ENCODE assay signal across 23 cellular contexts in genomic region chr20:24488064-24488799, GRCh38. TPM values are rescaled to one million over a fixed set of nuclear protein-coding genes. Genes with fewer than 3 reads are reported as not detected.
"Had no signal": no experiment of that assay in that cellular context is flagged by ENCODE, and none has a peak within 500 bp of the region (broad histone marks: within the 10 kb centered on the region; RNA-seq: fewer than 3 reads in every experiment).

No MANE protein-coding gene starts in this region.

- ATAC-seq: activated CD8-positive, alpha-beta T cell treated with anti-CD3 and anti-CD28 coated beads, Interleukin-2, amount 10 ng/mL, durations not matched to agents 7 days and 5 days; activated naive CD8-positive, alpha-beta T cell treated with anti-CD3 and anti-CD28 coated beads, Interleukin-2, amount 50 U/mL, for 24 hours; natural killer cell treated with Interleukin-12 subunit alpha and Interleukin-12 subunit beta and Interleukin-15 and Interleukin-18, amount 100 ng/mL, for 72 hours; pancreas; psoas muscle; stimulated activated naive CD8-positive, alpha-beta T cell treated with anti-CD3 and anti-CD28 coated beads, Interleukin-15, Interleukin-2, amounts not matched to agents 100 U/mL and 50 U/mL, for 24 hours had no signal

- H3K36me3 ChIP-seq: cardiac muscle cell, esophagus muscularis mucosa, pancreas, right atrium auricular region, upper lobe of left lung had no signal

- H3K4me1 ChIP-seq: pancreas, psoas muscle, upper lobe of left lung had no signal

- H3K9me3 ChIP-seq: esophagus muscularis mucosa, pancreas, psoas muscle, right atrium auricular region, upper lobe of left lung had no signal

- H3K27ac ChIP-seq: cardiac muscle cell, esophagus muscularis mucosa, pancreas, psoas muscle, right atrium auricular region, upper lobe of left lung, WERI-Rb-1 had no signal

- H3K4me3 ChIP-seq: cardiac muscle cell, esophagus muscularis mucosa, lung, pancreas, psoas muscle, right atrium auricular region, upper lobe of left lung had no signal

- DNase-seq: activated CD4-positive, alpha-beta T cell treated with anti-CD3 and anti-CD28 coated beads, Interleukin-2, amount 50 U/mL, for 1 hour; activated CD4-positive, CD25-positive, alpha-beta regulatory T cell treated with anti-CD3 and anti-CD28 coated beads, Interleukin-2, amount 50 U/mL, for 72 hours; activated CD8-positive, alpha-beta T cell treated with anti-CD3 and anti-CD28 coated beads, Interleukin-2, amount 10 ng/mL, durations not matched to agents 7 days and 5 days; activated gamma-delta T cell; activated naive CD4-positive, alpha-beta T cell treated with anti-CD3 and anti-CD28 coated beads, Interleukin-2, amount 50 U/mL, for 16 hours; activated naive CD8-positive, alpha-beta T cell treated with anti-CD3 and anti-CD28 coated beads, Interleukin-2, amount 50 U/mL, for 24 hours; effector memory CD4-positive, alpha-beta T cell; glutamatergic neuron; hippocampal formation; pancreas; psoas muscle; stimulated activated CD4-positive, alpha-beta T cell treated with anti-CD3 and anti-CD28 coated beads, Interleukin-4, amount 100 ng/mL, for 24 hours; stimulated activated naive CD8-positive, alpha-beta T cell treated with anti-CD3 and anti-CD28 coated beads, Interleukin-15, Interleukin-2, amounts not matched to agents 100 U/mL and 50 U/mL, for 24 hours; T-helper 1 cell; upper lobe of left lung; WERI-Rb-1 had no signal

RNA-seq across cellular contexts. Expression of gene SYNDIG1, which starts 18.8 kb away (rescaled TPM):
- total RNA-seq: activated CD8-positive, alpha-beta T cell treated with anti-CD3 and anti-CD28 coated beads, Interleukin-2, amount 10 ng/mL, durations not matched to agents 7 days and 5 days; activated T-helper 1 cell treated with anti-CD3 and anti-CD28 coated beads, Interleukin-12 subunit alpha, Interleukin-12 subunit beta, Interleukin-2, Interleukin-4 antibody, amounts not matched to agents 30 ng/mL and 10 ng/mL and 1 ng/mL, durations not matched to agents 14 hours and 24 hours and 36 hours; dermis microvascular lymphatic vessel endothelial cell; esophagus muscularis mucosa; natural killer cell treated with Interleukin-12 subunit alpha and Interleukin-12 subunit beta and Interleukin-15 and Interleukin-18, amount 100 ng/mL, for 72 hours; psoas muscle had no signal
